In genomic region chr1:116665001-116665400, GRCh38 we compare ENCODE assay signal across 11 cellular contexts.
"Had no signal": no experiment of that assay in that cellular context is flagged by ENCODE, and none has a peak within 500 bp of the region (broad histone marks: within the 10 kb centered on the region; RNA-seq: fewer than 3 reads in every experiment).

No MANE protein-coding gene starts in this region.

- DNase-seq: activated B cell treated with CpG ODN at 0.5 μM for 24 hours; activated CD4-positive, alpha-beta T cell treated with anti-CD3 and anti-CD28 coated beads, Interleukin-2, amount 10 ng/mL, durations not matched to agents 24 days and 14 days; activated CD8-positive, alpha-beta memory T cell treated with anti-CD3 and anti-CD28 coated beads for 24 hours; central memory CD4-positive, alpha-beta T cell; effector memory CD8-positive, alpha-beta T cell; left lung; nucleus accumbens; right cardiac atrium; stimulated activated CD4-positive, alpha-beta T cell treated with anti-CD3 and anti-CD28 coated beads, Interleukin-2, amount 100 ng/mL, for 24 hours; stimulated activated naive CD4-positive, alpha-beta T cell treated with Interleukin-2 at 50 U/mL for 16 hours; upper lobe of right lung had no signal

- H3K9me3 ChIP-seq: left lung, upper lobe of right lung had no signal

- H3K27ac ChIP-seq: left lung, upper lobe of right lung had no signal

- H3K36me3 ChIP-seq: left lung, upper lobe of right lung had no signal
